ENCODE assay signal across 1 cellular context in genomic region chr11:34052036-34052607, GRCh38.
A peak's percentile ranks its signal among the peaks of the same experiment; 100 is the strongest.
TF ChIP-seq lines count a peak whose summit lies in the region.

No MANE protein-coding gene starts in this region.

TF ChIP-seq in SK-N-SH, 30 proteins besides CTCF, POLR2A, EP300 and RAD21:
- TF ChIP-seq YY1 (IDR thresholded peaks at IDR 0.05; ENCODE audit: low read depth) = no peak
- peak; percentile 46 for TF ChIP-seq ELF1 (IDR thresholded peaks at IDR 0.05)
- TF ChIP-seq ZBTB33 (IDR thresholded peaks at IDR 0.05; ENCODE audit: borderline replicate concordance, low read depth) = no peak
- peak; percentile 59 for TF ChIP-seq POLR2AphosphoS5 (IDR thresholded peaks at IDR 0.05; ENCODE audit: low read depth, low read length)
- no peak for TF ChIP-seq TEAD4 (IDR thresholded peaks at IDR 0.05; ENCODE audit: borderline replicate concordance, insufficient read depth)
- TF ChIP-seq FOXJ3 (CRISPR knock-in tag; IDR thresholded peaks at IDR 0.05) = no peak
- TF ChIP-seq GATA2 (CRISPR knock-in tag; IDR thresholded peaks at IDR 0.05) = no peak
- TF ChIP-seq, protein P1, sequence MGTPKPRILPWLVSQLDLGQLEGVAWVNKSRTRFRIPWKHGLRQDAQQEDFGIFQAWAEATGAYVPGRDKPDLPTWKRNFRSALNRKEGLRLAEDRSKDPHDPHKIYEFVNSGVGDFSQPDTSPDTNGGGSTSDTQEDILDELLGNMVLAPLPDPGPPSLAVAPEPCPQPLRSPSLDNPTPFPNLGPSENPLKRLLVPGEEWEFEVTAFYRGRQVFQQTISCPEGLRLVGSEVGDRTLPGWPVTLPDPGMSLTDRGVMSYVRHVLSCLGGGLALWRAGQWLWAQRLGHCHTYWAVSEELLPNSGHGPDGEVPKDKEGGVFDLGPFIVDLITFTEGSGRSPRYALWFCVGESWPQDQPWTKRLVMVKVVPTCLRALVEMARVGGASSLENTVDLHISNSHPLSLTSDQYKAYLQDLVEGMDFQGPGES (IDR thresholded peaks at IDR 0.05; ENCODE audit: low read depth, low read length) = no peak
- peak; percentile 90 for TF ChIP-seq CHD2 (IDR thresholded peaks at IDR 0.05; ENCODE audit: low read length, partially characterized antibody)
- TF ChIP-seq, protein P2, sequence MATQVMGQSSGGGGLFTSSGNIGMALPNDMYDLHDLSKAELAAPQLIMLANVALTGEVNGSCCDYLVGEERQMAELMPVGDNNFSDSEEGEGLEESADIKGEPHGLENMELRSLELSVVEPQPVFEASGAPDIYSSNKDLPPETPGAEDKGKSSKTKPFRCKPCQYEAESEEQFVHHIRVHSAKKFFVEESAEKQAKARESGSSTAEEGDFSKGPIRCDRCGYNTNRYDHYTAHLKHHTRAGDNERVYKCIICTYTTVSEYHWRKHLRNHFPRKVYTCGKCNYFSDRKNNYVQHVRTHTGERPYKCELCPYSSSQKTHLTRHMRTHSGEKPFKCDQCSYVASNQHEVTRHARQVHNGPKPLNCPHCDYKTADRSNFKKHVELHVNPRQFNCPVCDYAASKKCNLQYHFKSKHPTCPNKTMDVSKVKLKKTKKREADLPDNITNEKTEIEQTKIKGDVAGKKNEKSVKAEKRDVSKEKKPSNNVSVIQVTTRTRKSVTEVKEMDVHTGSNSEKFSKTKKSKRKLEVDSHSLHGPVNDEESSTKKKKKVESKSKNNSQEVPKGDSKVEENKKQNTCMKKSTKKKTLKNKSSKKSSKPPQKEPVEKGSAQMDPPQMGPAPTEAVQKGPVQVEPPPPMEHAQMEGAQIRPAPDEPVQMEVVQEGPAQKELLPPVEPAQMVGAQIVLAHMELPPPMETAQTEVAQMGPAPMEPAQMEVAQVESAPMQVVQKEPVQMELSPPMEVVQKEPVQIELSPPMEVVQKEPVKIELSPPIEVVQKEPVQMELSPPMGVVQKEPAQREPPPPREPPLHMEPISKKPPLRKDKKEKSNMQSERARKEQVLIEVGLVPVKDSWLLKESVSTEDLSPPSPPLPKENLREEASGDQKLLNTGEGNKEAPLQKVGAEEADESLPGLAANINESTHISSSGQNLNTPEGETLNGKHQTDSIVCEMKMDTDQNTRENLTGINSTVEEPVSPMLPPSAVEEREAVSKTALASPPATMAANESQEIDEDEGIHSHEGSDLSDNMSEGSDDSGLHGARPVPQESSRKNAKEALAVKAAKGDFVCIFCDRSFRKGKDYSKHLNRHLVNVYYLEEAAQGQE (IDR thresholded peaks at IDR 0.05; ENCODE audit: low read depth, low read length) = no peak; the same call in 1 of the 2 replicates
- 0 out of 2 replicates have a peak, but pooled peaks have one; percentile 24 for TF ChIP-seq RCOR1 (IDR thresholded peaks at IDR 0.05; ENCODE audit: low read length)
- TF ChIP-seq, protein P3, sequence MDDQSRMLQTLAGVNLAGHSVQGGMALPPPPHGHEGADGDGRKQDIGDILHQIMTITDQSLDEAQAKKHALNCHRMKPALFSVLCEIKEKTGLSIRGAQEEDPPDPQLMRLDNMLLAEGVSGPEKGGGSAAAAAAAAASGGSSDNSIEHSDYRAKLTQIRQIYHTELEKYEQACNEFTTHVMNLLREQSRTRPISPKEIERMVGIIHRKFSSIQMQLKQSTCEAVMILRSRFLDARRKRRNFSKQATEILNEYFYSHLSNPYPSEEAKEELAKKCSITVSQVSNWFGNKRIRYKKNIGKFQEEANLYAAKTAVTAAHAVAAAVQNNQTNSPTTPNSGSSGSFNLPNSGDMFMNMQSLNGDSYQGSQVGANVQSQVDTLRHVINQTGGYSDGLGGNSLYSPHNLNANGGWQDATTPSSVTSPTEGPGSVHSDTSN (IDR thresholded peaks at IDR 0.05) = no peak
- TF ChIP-seq MXI1 (IDR thresholded peaks at IDR 0.05; ENCODE audit: low read depth, low read length) = no peak
- TF ChIP-seq TCF12 (IDR thresholded peaks at IDR 0.05) = no peak
- 0 out of 2 replicates have a peak, but pooled peaks have one; percentile 9 for TF ChIP-seq RXRA (IDR thresholded peaks at IDR 0.05; ENCODE audit: borderline replicate concordance, low read depth)
- TF ChIP-seq GABPA (IDR thresholded peaks at IDR 0.05; ENCODE audit: low read depth) = peak; percentile 39; the same call in 1 of the 2 replicates
- peak; percentile 19; the same call in 1 of the 2 replicates for TF ChIP-seq TAF1 (IDR thresholded peaks at IDR 0.05; ENCODE audit: borderline replicate concordance, low read depth, low read length)
- TF ChIP-seq JUND (IDR thresholded peaks at IDR 0.05) = no peak
- TF ChIP-seq RFX5 (IDR thresholded peaks at IDR 0.05; ENCODE audit: low read length) = no peak
- TF ChIP-seq, protein P4, sequence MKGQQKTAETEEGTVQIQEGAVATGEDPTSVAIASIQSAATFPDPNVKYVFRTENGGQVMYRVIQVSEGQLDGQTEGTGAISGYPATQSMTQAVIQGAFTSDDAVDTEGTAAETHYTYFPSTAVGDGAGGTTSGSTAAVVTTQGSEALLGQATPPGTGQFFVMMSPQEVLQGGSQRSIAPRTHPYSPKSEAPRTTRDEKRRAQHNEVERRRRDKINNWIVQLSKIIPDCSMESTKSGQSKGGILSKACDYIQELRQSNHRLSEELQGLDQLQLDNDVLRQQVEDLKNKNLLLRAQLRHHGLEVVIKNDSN (IDR thresholded peaks at IDR 0.05; ENCODE audit: borderline replicate concordance, low read depth) = no peak; the same call in 1 of the 2 replicates
- peak; percentile 57; the same call in 1 of the 2 replicates for TF ChIP-seq MAX (IDR thresholded peaks at IDR 0.05; ENCODE audit: low read depth)
- TF ChIP-seq MEF2A (IDR thresholded peaks at IDR 0.05; ENCODE audit: borderline replicate concordance, low read depth) = no peak
- peak; percentile 35; the same call in 1 of the 2 replicates for TF ChIP-seq NRF1 (IDR thresholded peaks at IDR 0.05; ENCODE audit: low read depth, low read length)
